ENCODE assay signal across 8 cellular contexts in genomic region chr22:38697055-38697980, GRCh38. TPM values are rescaled to one million over a fixed set of nuclear protein-coding genes. Genes with fewer than 3 reads are reported as not detected.
A peak's percentile ranks its signal among the peaks of the same experiment; 100 is the strongest.
DNase-seq lines count a peak whose midpoint lies in the region.

No MANE protein-coding gene starts in this region.

- H3K4me1 ChIP-seq in muscle layer of colon (ENCODE audit: insufficient read depth, low read length): peaks cover 44% of the 10 kb centered on the region

- no peak overlapping the region for H3K9ac ChIP-seq in muscle layer of colon (ENCODE audit: low read length)

- in situ Hi-C loops in ACHN (cut with HindIII; ENCODE audit: low pct_ligation_motif_present, low pct_unique_long_range_greater_than_20kb, low sequenced_read_pairs): no loop called here

- H3K27ac ChIP-seq in cingulate gyrus (ENCODE audit: low read depth, low read length) (peak overlapping the region; percentile 58), muscle layer of colon (ENCODE audit: low read depth, low read length) (peak overlapping the region; percentile 66)

- no peaks in the 10 kb centered on the region for H3K27me3 ChIP-seq in muscle layer of colon (ENCODE audit: control insufficient read depth in 1 of 2, insufficient read depth in 2 of 2, low read length in 2 of 2)

- H3K9me3 ChIP-seq in muscle layer of colon (ENCODE audit: low read length): no peaks in the 10 kb centered on the region

- DNase-seq in ACHN: peak; percentile 33
- DNase-seq in M059J (ENCODE audit: low read depth): peak; percentile 34
- DNase-seq in hepatic stellate cell (ENCODE audit: low spot score): no peak
- DNase-seq in effector CD4-positive, alpha-beta T cell: no peak
- DNase-seq in NCI-H1105 treated with DMSO at 0.1 percent for 48 hours (lab: John Stamatoyannopoulos, UW): no peak
- DNase-seq in COLO668 (lab: John Stamatoyannopoulos, UW; ENCODE audit: unreplicated experiment): no peak

- no peaks in the 10 kb centered on the region for H3K36me3 ChIP-seq in muscle layer of colon (ENCODE audit: insufficient read depth, low read length)

- peak overlapping the region in 1 of 2 donors; percentile 13 for H3K4me3 ChIP-seq in muscle layer of colon (ENCODE audit: low read depth in 1 of 2, low read length in 2 of 2)

RNA-seq across cellular contexts. Expression of gene JOSD1, which starts 3.4 kb away (rescaled TPM):
- 53.3 and 68.9 TPM in 2 replicates for total RNA-seq in M059J (2014; rRNA removed; shearing (Covaris generic))

RNA-seq across cellular contexts. Expression of gene GTPBP1, which starts 8.4 kb away (rescaled TPM):
- total RNA-seq in M059J (2014; rRNA removed; shearing (Covaris generic)): 22.1 and 37.5 TPM in 2 replicates

RNA-seq across cellular contexts. Expression of gene TOMM22, which starts 15.6 kb away (rescaled TPM):
- 52.4 and 53.4 TPM in 2 replicates for total RNA-seq in M059J (2014; rRNA removed; shearing (Covaris generic))

RNA-seq across cellular contexts. Expression of gene CBY1, which starts 40.9 kb away (rescaled TPM):
- 9.4 and 19.4 TPM in 2 replicates for total RNA-seq in M059J (2014; rRNA removed; shearing (Covaris generic))

RNA-seq across cellular contexts. Expression of gene FAM227A, which starts 41.1 kb away (rescaled TPM):
- 0.17 and 0.79 TPM in 2 replicates for total RNA-seq in M059J (2014; rRNA removed; shearing (Covaris generic))

Comparison
In these comparisons a context has a peak if more than half of its experiments do, and no peak if none do; other contexts are left out.
1. DNase-seq: peak in ACHN (single experiment) and M059J (single experiment); none in hepatic stellate cell (single experiment), effector CD4-positive, alpha-beta T cell (single experiment), NCI-H1105 treated with DMSO at 0.1 percent for 48 hours (single experiment) and COLO668 (single experiment).